1 cellular context compared by ENCODE assay signal in genomic region chr11:34502949-34503348, GRCh38.
TF ChIP-seq lines count a peak whose summit lies in the region.

No MANE protein-coding gene starts in this region.

TF ChIP-seq in HepG2, 621 proteins besides CTCF, POLR2A, EP300 and RAD21:
- TF ChIP-seq ZNF136 (CRISPR knock-in tag; IDR thresholded peaks at IDR 0.05; ENCODE audit: low read depth) (no peak), DZIP1 (CRISPR knock-in tag; IDR thresholded peaks at IDR 0.05) (no peak), NR0B2 (CRISPR knock-in tag; IDR thresholded peaks at IDR 0.05) (no peak), MYNN (CRISPR knock-in tag; IDR thresholded peaks at IDR 0.05; ENCODE audit: low read depth) (no peak), ZNF260 (CRISPR knock-in tag; IDR thresholded peaks at IDR 0.05; ENCODE audit: borderline replicate concordance, low read depth) (no peak), ZSCAN25 (CRISPR knock-in tag; IDR thresholded peaks at IDR 0.05) (no peak), ZBTB4 (CRISPR knock-in tag; IDR thresholded peaks at IDR 0.05; ENCODE audit: borderline replicate concordance) (no peak), HMG20A (CRISPR knock-in tag; IDR thresholded peaks at IDR 0.05; ENCODE audit: borderline replicate concordance) (no peak), ZNF407 (CRISPR knock-in tag; IDR thresholded peaks at IDR 0.05; ENCODE audit: not compliant biosample characterization) (no peak), MIER3 (CRISPR knock-in tag; IDR thresholded peaks at IDR 0.05; ENCODE audit: borderline replicate concordance) (no peak), GABPA (IDR thresholded peaks at IDR 0.05; ENCODE audit: low read depth, low read length) (no peak), GABPA (CRISPR knock-in tag; IDR thresholded peaks at IDR 0.05; ENCODE audit: low read depth) (no peak), ZNF10 (CRISPR knock-in tag; IDR thresholded peaks at IDR 0.05; ENCODE audit: borderline replicate concordance, low read depth) (no peak), ISL2 (CRISPR knock-in tag; IDR thresholded peaks at IDR 0.05) (no peak), ZNF12 (CRISPR knock-in tag; IDR thresholded peaks at IDR 0.05) (no peak), ZNF512B (CRISPR knock-in tag; IDR thresholded peaks at IDR 0.05; ENCODE audit: borderline replicate concordance) (no peak)
